ENCODE assay signal across 1 cellular context in genomic region chr17:75783803-75784472, GRCh38.
TF ChIP-seq lines count a peak whose summit lies in the region.

No MANE protein-coding gene starts in this region.

TF ChIP-seq in K562, 482 proteins besides CTCF, POLR2A, EP300 and RAD21 (continued from another document):
- no peak for TF ChIP-seq ZNF77 (CRISPR knock-in tag; IDR thresholded peaks at IDR 0.05)
- no peak for TF ChIP-seq ZNF140 (CRISPR knock-in tag; IDR thresholded peaks at IDR 0.05)
- no peak for TF ChIP-seq FIP1L1 (IDR thresholded peaks at IDR 0.05; ENCODE audit: low read depth, low read length, poor library complexity, severe bottlenecking)
- TF ChIP-seq E2F8 (IDR thresholded peaks at IDR 0.05; ENCODE audit: low read depth, partially characterized antibody) = no peak
- no peak for TF ChIP-seq BCOR (IDR thresholded peaks at IDR 0.05)
- TF ChIP-seq ATF1 (CRISPR knock-in tag; IDR thresholded peaks at IDR 0.05) = no peak
- TF ChIP-seq ATF1 (tag; IDR thresholded peaks at IDR 0.05) = no peak
- TF ChIP-seq XRCC3 (IDR thresholded peaks at IDR 0.05) = no peak
- no peak for TF ChIP-seq NUFIP1 (IDR thresholded peaks at IDR 0.05; ENCODE audit: partially characterized antibody)
- TF ChIP-seq NELFE (IDR thresholded peaks at IDR 0.05; ENCODE audit: insufficient read depth, insufficient read length) = no peak
- TF ChIP-seq SMARCE1 (IDR thresholded peaks at IDR 0.05) = peak; percentile 37; the same call in 1 of the 2 replicates
- no peak for TF ChIP-seq MCM3 (IDR thresholded peaks at IDR 0.05)
- TF ChIP-seq TCF7 (IDR thresholded peaks at IDR 0.05; ENCODE audit: borderline replicate concordance) = no peak; the same call in 1 of the 2 replicates
- no peak for TF ChIP-seq HNRNPL (IDR thresholded peaks at IDR 0.05; ENCODE audit: low read depth, low read length)
- no peak for TF ChIP-seq SMAD2 (IDR thresholded peaks at IDR 0.05; ENCODE audit: low read depth, low read length)
- TF ChIP-seq MTA1 (IDR thresholded peaks at IDR 0.05; ENCODE audit: borderline replicate concordance) = no peak
- no peak for TF ChIP-seq ZNF175 (CRISPR knock-in tag; IDR thresholded peaks at IDR 0.05; ENCODE audit: low read depth)
- TF ChIP-seq, protein P1, sequence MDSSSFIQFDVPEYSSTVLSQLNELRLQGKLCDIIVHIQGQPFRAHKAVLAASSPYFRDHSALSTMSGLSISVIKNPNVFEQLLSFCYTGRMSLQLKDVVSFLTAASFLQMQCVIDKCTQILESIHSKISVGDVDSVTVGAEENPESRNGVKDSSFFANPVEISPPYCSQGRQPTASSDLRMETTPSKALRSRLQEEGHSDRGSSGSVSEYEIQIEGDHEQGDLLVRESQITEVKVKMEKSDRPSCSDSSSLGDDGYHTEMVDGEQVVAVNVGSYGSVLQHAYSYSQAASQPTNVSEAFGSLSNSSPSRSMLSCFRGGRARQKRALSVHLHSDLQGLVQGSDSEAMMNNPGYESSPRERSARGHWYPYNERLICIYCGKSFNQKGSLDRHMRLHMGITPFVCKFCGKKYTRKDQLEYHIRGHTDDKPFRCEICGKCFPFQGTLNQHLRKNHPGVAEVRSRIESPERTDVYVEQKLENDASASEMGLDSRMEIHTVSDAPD (CRISPR knock-in tag; IDR thresholded peaks at IDR 0.05) = no peak
- TF ChIP-seq ZNF609 (CRISPR knock-in tag; IDR thresholded peaks at IDR 0.05; ENCODE audit: borderline replicate concordance) = no peak
- no peak for TF ChIP-seq IRF1 (CRISPR knock-in tag; IDR thresholded peaks at IDR 0.05; ENCODE audit: borderline replicate concordance)
- no peak for TF ChIP-seq ZNF3 (CRISPR knock-in tag; IDR thresholded peaks at IDR 0.05)
- peak; percentile 72; the same call in 1 of the 2 replicates for TF ChIP-seq BACH1 (tag; IDR thresholded peaks at IDR 0.05)
- no peak for TF ChIP-seq MTA2 (IDR thresholded peaks at IDR 0.05; ENCODE audit: low read depth)
- TF ChIP-seq, protein P2, sequence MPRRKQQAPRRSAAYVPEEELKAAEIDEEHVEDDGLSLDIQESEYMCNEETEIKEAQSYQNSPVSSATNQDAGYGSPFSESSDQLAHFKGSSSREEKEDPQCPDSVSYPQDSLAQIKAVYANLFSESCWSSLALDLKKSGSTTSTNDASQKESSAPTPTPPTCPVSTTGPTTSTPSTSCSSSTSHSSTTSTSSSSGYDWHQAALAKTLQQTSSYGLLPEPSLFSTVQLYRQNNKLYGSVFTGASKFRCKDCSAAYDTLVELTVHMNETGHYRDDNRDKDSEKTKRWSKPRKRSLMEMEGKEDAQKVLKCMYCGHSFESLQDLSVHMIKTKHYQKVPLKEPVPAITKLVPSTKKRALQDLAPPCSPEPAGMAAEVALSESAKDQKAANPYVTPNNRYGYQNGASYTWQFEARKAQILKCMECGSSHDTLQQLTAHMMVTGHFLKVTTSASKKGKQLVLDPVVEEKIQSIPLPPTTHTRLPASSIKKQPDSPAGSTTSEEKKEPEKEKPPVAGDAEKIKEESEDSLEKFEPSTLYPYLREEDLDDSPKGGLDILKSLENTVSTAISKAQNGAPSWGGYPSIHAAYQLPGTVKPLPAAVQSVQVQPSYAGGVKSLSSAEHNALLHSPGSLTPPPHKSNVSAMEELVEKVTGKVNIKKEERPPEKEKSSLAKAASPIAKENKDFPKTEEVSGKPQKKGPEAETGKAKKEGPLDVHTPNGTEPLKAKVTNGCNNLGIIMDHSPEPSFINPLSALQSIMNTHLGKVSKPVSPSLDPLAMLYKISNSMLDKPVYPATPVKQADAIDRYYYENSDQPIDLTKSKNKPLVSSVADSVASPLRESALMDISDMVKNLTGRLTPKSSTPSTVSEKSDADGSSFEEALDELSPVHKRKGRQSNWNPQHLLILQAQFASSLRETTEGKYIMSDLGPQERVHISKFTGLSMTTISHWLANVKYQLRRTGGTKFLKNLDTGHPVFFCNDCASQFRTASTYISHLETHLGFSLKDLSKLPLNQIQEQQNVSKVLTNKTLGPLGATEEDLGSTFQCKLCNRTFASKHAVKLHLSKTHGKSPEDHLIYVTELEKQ (CRISPR knock-in tag; IDR thresholded peaks at IDR 0.05) = no peak
- TF ChIP-seq NR2C2 (CRISPR knock-in tag; IDR thresholded peaks at IDR 0.05) = no peak
- TF ChIP-seq NR2C2 (tag; IDR thresholded peaks at IDR 0.05) = 0 out of 2 replicates have a peak, but pooled peaks have one; percentile 3
